23 cellular contexts compared by ENCODE assay signal in the genomic region with DNA sequence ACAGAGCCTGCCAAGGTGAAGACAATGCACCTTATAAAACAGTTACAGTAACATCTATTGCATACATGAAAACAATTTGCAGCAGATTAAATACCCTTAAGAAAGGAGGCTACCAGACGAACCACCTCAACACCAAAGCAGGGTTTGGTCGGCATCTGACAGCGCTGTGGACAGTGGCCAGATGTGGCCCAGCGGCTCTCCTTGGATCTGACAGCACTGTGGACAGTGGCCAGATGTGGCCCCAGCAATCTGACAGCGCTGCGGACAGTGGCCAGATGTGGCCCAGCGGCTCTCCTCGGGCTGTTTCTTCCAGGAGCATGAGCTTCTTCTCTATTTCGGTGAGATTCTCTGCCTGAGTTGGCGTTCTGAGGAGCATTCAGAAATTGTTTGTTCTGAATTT.
DNase-seq lines count a peak whose midpoint lies in the region; ATAC-seq, FAIRE-seq and TF ChIP-seq lines count a peak whose summit lies in the region.
"Had no signal": no experiment of that assay in that cellular context is flagged by ENCODE, and none has a peak within 500 bp of the region (broad histone marks: within the 10 kb centered on the region; RNA-seq: fewer than 3 reads in every experiment).

No MANE protein-coding gene starts in this region.

- peak; percentile 1 for DNase-seq in activated CD4-positive, alpha-beta memory T cell treated with anti-CD3 and anti-CD28 coated beads, Interleukin-2, amount 10 ng/mL, durations not matched to agents 7 days and 5 days
- DNase-seq in activated CD4-positive, alpha-beta memory T cell treated with anti-CD3 and anti-CD28 coated beads for 36 hours: no peak
- DNase-seq in cardiac septum (ENCODE audit: low spot score) (peak; percentile 41), right cardiac atrium (no peak), lung (ENCODE audit: low spot score) (peak; percentile 19), urothelium cell line (ENCODE audit: low spot score) (no peak), KG1 (lab: John Stamatoyannopoulos, UW) (no peak), ecto neural progenitor cell (ENCODE audit: low spot score) (no peak)
- DNase-seq: Caco-2; CD4-positive, CD25-positive, alpha-beta regulatory T cell; DMS153; DND-41; GOT3; HCEC 1CT had no signal

- no peaks in the 10 kb centered on the region for H3K9me3 Mint-ChIP-seq in activated CD4-positive, alpha-beta memory T cell treated with anti-CD3 and anti-CD28 coated beads, Interleukin-2, amount 10 ng/mL, durations not matched to agents 7 days and 5 days
- H3K9me3 Mint-ChIP-seq in activated CD4-positive, alpha-beta memory T cell treated with anti-CD3 and anti-CD28 coated beads for 36 hours: peaks cover 9% of the 10 kb centered on the region

- POLR2A ChIA-PET in activated CD4-positive, alpha-beta memory T cell treated with anti-CD3 and anti-CD28 coated beads, Interleukin-2, amount 10 ng/mL, durations not matched to agents 7 days and 5 days (lab: Charles Lee): no interaction called here
- POLR2A ChIA-PET in activated CD4-positive, alpha-beta memory T cell treated with anti-CD3 and anti-CD28 coated beads for 36 hours (lab: Charles Lee): no interaction called here

- H3K4me1 Mint-ChIP-seq in activated CD4-positive, alpha-beta memory T cell treated with anti-CD3 and anti-CD28 coated beads, Interleukin-2, amount 10 ng/mL, durations not matched to agents 7 days and 5 days: no peaks in the 10 kb centered on the region
- no peaks in the 10 kb centered on the region for H3K4me1 Mint-ChIP-seq in activated CD4-positive, alpha-beta memory T cell treated with anti-CD3 and anti-CD28 coated beads for 36 hours (ENCODE audit: low read depth)
- H3K4me1 Mint-ChIP-seq: B cell; CD4-positive, CD25-positive, alpha-beta regulatory T cell had no signal

- CTCF ChIA-PET in activated CD4-positive, alpha-beta memory T cell treated with anti-CD3 and anti-CD28 coated beads, Interleukin-2, amount 10 ng/mL, durations not matched to agents 7 days and 5 days (lab: Charles Lee): no interaction called here
- CTCF ChIA-PET in activated CD4-positive, alpha-beta memory T cell treated with anti-CD3 and anti-CD28 coated beads for 36 hours (lab: Charles Lee): no interaction called here

- no peaks in the 10 kb centered on the region for H3K36me3 ChIP-seq in lung (ENCODE audit: control insufficient read depth in 2 of 2, insufficient read depth in 2 of 2, low read length in 2 of 2)
- H3K36me3 ChIP-seq: BLaER1 had no signal

- no peak overlapping the region for H3K27ac Mint-ChIP-seq in activated CD4-positive, alpha-beta memory T cell treated with anti-CD3 and anti-CD28 coated beads, Interleukin-2, amount 10 ng/mL, durations not matched to agents 7 days and 5 days
- no peak overlapping the region for H3K27ac Mint-ChIP-seq in activated CD4-positive, alpha-beta memory T cell treated with anti-CD3 and anti-CD28 coated beads for 36 hours
- H3K27ac Mint-ChIP-seq: B cell; CD4-positive, CD25-positive, alpha-beta regulatory T cell; CD8-positive, alpha-beta T cell had no signal

- no peaks in the 10 kb centered on the region for H3K36me3 Mint-ChIP-seq in activated CD4-positive, alpha-beta memory T cell treated with anti-CD3 and anti-CD28 coated beads, Interleukin-2, amount 10 ng/mL, durations not matched to agents 7 days and 5 days (ENCODE audit: low read depth)
- no peaks in the 10 kb centered on the region for H3K36me3 Mint-ChIP-seq in activated CD4-positive, alpha-beta memory T cell treated with anti-CD3 and anti-CD28 coated beads for 36 hours
- H3K36me3 Mint-ChIP-seq: CD4-positive, CD25-positive, alpha-beta regulatory T cell; CD8-positive, alpha-beta T cell had no signal

- no peaks in the 10 kb centered on the region for H3K9me3 ChIP-seq in right cardiac atrium (ENCODE audit: control insufficient read depth, low read length)
- peaks cover 0 to 5% of the 10 kb centered on the region in 2 donors for H3K9me3 ChIP-seq in lung (ENCODE audit: control insufficient read depth in 2 of 2, insufficient read depth in 1 of 2, low read length in 1 of 2)
- H3K9me3 ChIP-seq: BLaER1, Caco-2 had no signal

- H3K4me1 ChIP-seq in right cardiac atrium (ENCODE audit: control insufficient read depth, insufficient read depth, low read length) (no peaks in the 10 kb centered on the region), lung (ENCODE audit: control insufficient read depth in 2 of 2, insufficient read depth in 2 of 2, low read length in 2 of 2) (no peaks in the 10 kb centered on the region)
- H3K4me1 ChIP-seq: BLaER1, Caco-2 had no signal

- 76% methylated on average over 10 of the region's 10 CpGs for WGBS in right cardiac atrium
- 83 to 85% methylated on average over 10 of the region's 10 CpGs for WGBS in lung, 2 donors

- H3K27ac ChIP-seq in right cardiac atrium (ENCODE audit: low read length) (no peak overlapping the region), lung (ENCODE audit: low read depth in 1 of 2, low read length in 1 of 2) (no peak overlapping the region)
- H3K27ac ChIP-seq: 22Rv1, BLaER1, C4-2B had no signal

- TF ChIP-seq CTCF in lung (IDR thresholded peaks at IDR 0.05; ENCODE audit: control extremely low read depth, extremely low read depth): no peak

- H3K4me3 ChIP-seq in right cardiac atrium (ENCODE audit: low read length): no peak overlapping the region
- no peak overlapping the region for H3K4me3 ChIP-seq in lung
- H3K4me3 ChIP-seq: BLaER1 had no signal

- ATAC-seq in right cardiac atrium (no peak), lung (ENCODE audit: insufficient read depth, low FRiP score) (no peak)
- ATAC-seq: CD8-positive, alpha-beta T cell had no signal

- peak; percentile 92 for FAIRE-seq in urothelium cell line (lab: Jason Lieb, UNC)
- FAIRE-seq: A204.1, G401.6, GM12892, H54 had no signal

- no peaks in the 10 kb centered on the region for H3K27me3 Mint-ChIP-seq in activated CD4-positive, alpha-beta memory T cell treated with anti-CD3 and anti-CD28 coated beads, Interleukin-2, amount 10 ng/mL, durations not matched to agents 7 days and 5 days
- no peaks in the 10 kb centered on the region for H3K27me3 Mint-ChIP-seq in activated CD4-positive, alpha-beta memory T cell treated with anti-CD3 and anti-CD28 coated beads for 36 hours
- H3K27me3 Mint-ChIP-seq: B cell; CD4-positive, CD25-positive, alpha-beta regulatory T cell had no signal

- H3K4me3 Mint-ChIP-seq in activated CD4-positive, alpha-beta memory T cell treated with anti-CD3 and anti-CD28 coated beads, Interleukin-2, amount 10 ng/mL, durations not matched to agents 7 days and 5 days: no peak overlapping the region
- H3K4me3 Mint-ChIP-seq in activated CD4-positive, alpha-beta memory T cell treated with anti-CD3 and anti-CD28 coated beads for 36 hours: no peak overlapping the region
- H3K4me3 Mint-ChIP-seq: B cell; CD4-positive, CD25-positive, alpha-beta regulatory T cell; CD8-positive, alpha-beta T cell had no signal

- intact Hi-C loops in activated CD4-positive, alpha-beta memory T cell treated with anti-CD3 and anti-CD28 coated beads for 36 hours (cut with micrococcal nuclease): no loop called here
- intact Hi-C loops in cardiac septum (cut with DNase I): no loop called here
- intact Hi-C loops in right cardiac atrium (cut with DNase I): no loop called here

- H3K27me3 ChIP-seq in right cardiac atrium (ENCODE audit: control insufficient read depth, insufficient read depth) (no peaks in the 10 kb centered on the region), lung (ENCODE audit: control insufficient read depth, insufficient read depth) (no peaks in the 10 kb centered on the region)
- H3K27me3 ChIP-seq: BLaER1 had no signal

Comparison
In these comparisons a context has a peak if more than half of its experiments do, and no peak if none do; other contexts are left out.
1. DNase-seq: peak in activated CD4-positive, alpha-beta memory T cell treated with anti-CD3 and anti-CD28 coated beads, Interleukin-2, amount 10 ng/mL, durations not matched to agents 7 days and 5 days (single experiment), cardiac septum (single experiment) and lung (single experiment); none in activated CD4-positive, alpha-beta memory T cell treated with anti-CD3 and anti-CD28 coated beads for 36 hours (single experiment), right cardiac atrium (0 of 3), urothelium cell line (single experiment), KG1 (single experiment) and ecto neural progenitor cell (single experiment).